ENCODE assay signal across 7 cellular contexts in genomic region chr15:57297630-57298029, GRCh38.
"Had no signal": no experiment of that assay in that cellular context is flagged by ENCODE, and none has a peak within 500 bp of the region (broad histone marks: within the 10 kb centered on the region; RNA-seq: fewer than 3 reads in every experiment).

No MANE protein-coding gene starts in this region.

- H3K4me1 ChIP-seq: ascending aorta, tibial nerve had no signal

- H3K4me3 Mint-ChIP-seq: natural killer cell treated with Interleukin-12 subunit alpha and Interleukin-12 subunit beta and Interleukin-15 and Interleukin-18, amount 100 ng/mL, for 72 hours had no signal

- DNase-seq: activated CD4-positive, alpha-beta T cell treated with anti-CD3 and anti-CD28 coated beads, Interleukin-2, amount 50 U/mL, for 4 hours; activated naive CD4-positive, alpha-beta T cell; left cardiac atrium; lower lobe of right lung had no signal

- H3K27me3 Mint-ChIP-seq: natural killer cell treated with Interleukin-12 subunit alpha and Interleukin-12 subunit beta and Interleukin-15 and Interleukin-18, amount 100 ng/mL, for 72 hours had no signal

- H3K36me3 Mint-ChIP-seq: natural killer cell treated with Interleukin-12 subunit alpha and Interleukin-12 subunit beta and Interleukin-15 and Interleukin-18, amount 100 ng/mL, for 72 hours had no signal

- H3K27ac ChIP-seq: ascending aorta, lower lobe of right lung, tibial nerve had no signal

- ATAC-seq: lower lobe of right lung; natural killer cell treated with Interleukin-12 subunit alpha and Interleukin-12 subunit beta and Interleukin-15 and Interleukin-18, amount 100 ng/mL, for 72 hours had no signal

- H3K4me3 ChIP-seq: ascending aorta, lower lobe of right lung, tibial nerve had no signal

- H3K36me3 ChIP-seq: ascending aorta, lower lobe of right lung had no signal

- H3K27me3 ChIP-seq: ascending aorta, tibial nerve had no signal

- H3K9me3 Mint-ChIP-seq: natural killer cell treated with Interleukin-12 subunit alpha and Interleukin-12 subunit beta and Interleukin-15 and Interleukin-18, amount 100 ng/mL, for 72 hours had no signal

- H3K9me3 ChIP-seq: ascending aorta, lower lobe of right lung, tibial nerve had no signal
